ENCODE assay signal across 29 cellular contexts in genomic region chr6:30951907-30952469, GRCh38. TPM values are rescaled to one million over a fixed set of nuclear protein-coding genes. Genes with fewer than 3 reads are reported as not detected.
A peak's percentile ranks its signal among the peaks of the same experiment; 100 is the strongest.
DNase-seq lines count a peak whose midpoint lies in the region; ATAC-seq and TF ChIP-seq lines count a peak whose summit lies in the region.
"Had no signal": no experiment of that assay in that cellular context is flagged by ENCODE, and none has a peak within 500 bp of the region (broad histone marks: within the 10 kb centered on the region; RNA-seq: fewer than 3 reads in every experiment).

No MANE protein-coding gene starts in this region.

- peaks cover 9% of the 10 kb centered on the region for H3K4me1 ChIP-seq in HAP-1
- H3K4me1 ChIP-seq: BE2C had no signal

- no peak for TF ChIP-seq CTCF in GM13977 (IDR thresholded peaks at IDR 0.05; ENCODE audit: extremely low read depth, insufficient read depth, missing control alignments)

- no peaks in the 10 kb centered on the region for H3K9me3 ChIP-seq in HAP-1
- H3K9me3 ChIP-seq: BE2C had no signal

- peak overlapping the region; percentile 45 for H3K27ac Mint-ChIP-seq in activated CD4-positive, alpha-beta T cell treated with anti-CD3 and anti-CD28 coated beads, Interleukin-2, amount 10 ng/mL, durations not matched to agents 24 days and 14 days
- peak overlapping the region; percentile 44 for H3K27ac Mint-ChIP-seq in activated naive CD8-positive, alpha-beta T cell treated with anti-CD3 and anti-CD28 coated beads for 36 hours
- peak overlapping the region; percentile 82 for H3K27ac Mint-ChIP-seq in stimulated activated naive B cell treated with anti-CD40 and anti-IgM and Interleukin-4, amounts not matched to agents 10 μg/mL and 1 μg/mL and 100 μg/mL, for 72 hours

- no peaks in the 10 kb centered on the region for H3K36me3 Mint-ChIP-seq in activated CD4-positive, alpha-beta T cell treated with anti-CD3 and anti-CD28 coated beads, Interleukin-2, amount 10 ng/mL, durations not matched to agents 24 days and 14 days (ENCODE audit: low read depth)
- peaks cover 14% of the 10 kb centered on the region for H3K36me3 Mint-ChIP-seq in activated naive CD8-positive, alpha-beta T cell treated with anti-CD3 and anti-CD28 coated beads for 36 hours
- peaks cover 15 to 33% of the 10 kb centered on the region in 2 donors for H3K36me3 Mint-ChIP-seq in stimulated activated naive B cell treated with anti-CD40 and anti-IgM and Interleukin-4, amounts not matched to agents 10 μg/mL and 1 μg/mL and 100 μg/mL, for 72 hours
- H3K36me3 Mint-ChIP-seq: CD14-positive monocyte had no signal

- H3K27me3 ChIP-seq in HAP-1 (ENCODE audit: low read depth): no peaks in the 10 kb centered on the region; the same call in 1 of the 2 replicates

- no peak for DNase-seq in activated CD4-positive, alpha-beta T cell treated with anti-CD3 and anti-CD28 coated beads, Interleukin-2, amount 10 ng/mL, durations not matched to agents 24 days and 14 days
- DNase-seq in activated CD4-positive, alpha-beta T cell treated with anti-CD3 and anti-CD28 coated beads for 1 hour: no peak
- DNase-seq in GM13977 (ENCODE audit: low spot score): peak; percentile 41
- no peak for DNase-seq in activated naive CD8-positive, alpha-beta T cell treated with anti-CD3 and anti-CD28 coated beads for 36 hours
- peak; percentile 10 for DNase-seq in stimulated activated naive B cell treated with anti-CD40 and anti-IgM and Interleukin-4, amounts not matched to agents 10 μg/mL and 1 μg/mL and 100 μg/mL, for 72 hours
- DNase-seq in central memory CD4-positive, alpha-beta T cell: no peak
- no peak for DNase-seq in HAP-1 (ENCODE audit: low spot score in 2 of 2)
- DNase-seq: 8988T; ACHN; BE2C; CD8-positive, alpha-beta memory T cell; DMS 273 treated with DMSO at 0.1 percent for 48 hours; DMS79; EL; GDM1; NCI-H1048; NCI-H1417; NCI-H1694; NCI-H2029 treated with DMSO at 0.1 percent for 48 hours; NCI-H446 treated with DMSO at 0.1 percent for 48 hours; NCI-H526 treated with DMSO at 0.1 percent for 48 hours; SHP77 had no signal

- peaks cover 27% of the 10 kb centered on the region for H3K9me3 Mint-ChIP-seq in activated CD4-positive, alpha-beta T cell treated with anti-CD3 and anti-CD28 coated beads, Interleukin-2, amount 10 ng/mL, durations not matched to agents 24 days and 14 days
- peaks cover 3% of the 10 kb centered on the region for H3K9me3 Mint-ChIP-seq in activated naive CD8-positive, alpha-beta T cell treated with anti-CD3 and anti-CD28 coated beads for 36 hours
- peaks cover 20 to 21% of the 10 kb centered on the region in 2 donors for H3K9me3 Mint-ChIP-seq in stimulated activated naive B cell treated with anti-CD40 and anti-IgM and Interleukin-4, amounts not matched to agents 10 μg/mL and 1 μg/mL and 100 μg/mL, for 72 hours
- H3K9me3 Mint-ChIP-seq: CD8-positive, alpha-beta memory T cell had no signal

- no peak overlapping the region for H3K4me3 Mint-ChIP-seq in activated CD4-positive, alpha-beta T cell treated with anti-CD3 and anti-CD28 coated beads, Interleukin-2, amount 10 ng/mL, durations not matched to agents 24 days and 14 days
- H3K4me3 Mint-ChIP-seq in activated naive CD8-positive, alpha-beta T cell treated with anti-CD3 and anti-CD28 coated beads for 36 hours: no peak overlapping the region
- H3K4me3 Mint-ChIP-seq in stimulated activated naive B cell treated with anti-CD40 and anti-IgM and Interleukin-4, amounts not matched to agents 10 μg/mL and 1 μg/mL and 100 μg/mL, for 72 hours: peak overlapping the region in 1 of 2 donors; percentile 55
- H3K4me3 Mint-ChIP-seq: CD14-positive monocyte had no signal

- peaks cover 87% of the 10 kb centered on the region for H3K27me3 Mint-ChIP-seq in activated CD4-positive, alpha-beta T cell treated with anti-CD3 and anti-CD28 coated beads, Interleukin-2, amount 10 ng/mL, durations not matched to agents 24 days and 14 days
- H3K27me3 Mint-ChIP-seq in activated naive CD8-positive, alpha-beta T cell treated with anti-CD3 and anti-CD28 coated beads for 36 hours: peaks cover 31% of the 10 kb centered on the region
- H3K27me3 Mint-ChIP-seq in stimulated activated naive B cell treated with anti-CD40 and anti-IgM and Interleukin-4, amounts not matched to agents 10 μg/mL and 1 μg/mL and 100 μg/mL, for 72 hours: peaks cover 59 to 61% of the 10 kb centered on the region in 2 donors

- peaks cover 12% of the 10 kb centered on the region for H3K4me1 Mint-ChIP-seq in activated CD4-positive, alpha-beta T cell treated with anti-CD3 and anti-CD28 coated beads, Interleukin-2, amount 10 ng/mL, durations not matched to agents 24 days and 14 days
- H3K4me1 Mint-ChIP-seq in activated naive CD8-positive, alpha-beta T cell treated with anti-CD3 and anti-CD28 coated beads for 36 hours: peaks cover 18% of the 10 kb centered on the region
- H3K4me1 Mint-ChIP-seq in stimulated activated naive B cell treated with anti-CD40 and anti-IgM and Interleukin-4, amounts not matched to agents 10 μg/mL and 1 μg/mL and 100 μg/mL, for 72 hours: peaks cover 22 to 31% of the 10 kb centered on the region in 2 donors

- peak in 1 of 2 donors; percentile 35 for ATAC-seq in stimulated activated naive B cell treated with anti-CD40 and anti-IgM and Interleukin-4, amounts not matched to agents 10 μg/mL and 1 μg/mL and 100 μg/mL, for 72 hours (replicated peaks)
- no peak for ATAC-seq in GM18505 (IDR thresholded peaks at IDR 0.05; ENCODE audit: unreplicated experiment)
- ATAC-seq: Panc1 had no signal

- in situ Hi-C loops in GM13977 (cut with MboI; ENCODE audit: low pct_unique_long_range_greater_than_20kb, low sequenced_read_pairs, unreplicated experiment): no loop called here
- in situ Hi-C loops in HAP-1 (cut with MboI; ENCODE audit: low sequenced_read_pairs): no loop called here

- TF ChIP-seq POLR2A in GM18505 (IDR thresholded peaks at IDR 0.05; ENCODE audit: borderline replicate concordance, extremely low read depth, insufficient read depth, insufficient read length): no peak

- no peak overlapping the region for H3K4me3 ChIP-seq in HAP-1

- H3K36me3 ChIP-seq in HAP-1 (replicated peaks): no peaks in the 10 kb centered on the region
- H3K36me3 ChIP-seq: BE2C had no signal

- intact Hi-C loops in activated CD4-positive, alpha-beta T cell treated with anti-CD3 and anti-CD28 coated beads, Interleukin-2, amount 10 ng/mL, durations not matched to agents 24 days and 14 days (cut with micrococcal nuclease): no loop called here

RNA-seq across cellular contexts. Expression of gene MUCL3, which starts 11.2 kb away (rescaled TPM):
- total RNA-seq in activated CD4-positive, alpha-beta T cell treated with anti-CD3 and anti-CD28 coated beads, Interleukin-2, amount 10 ng/mL, durations not matched to agents 24 days and 14 days: not detected in 2 replicates
- not detected for total RNA-seq in activated naive CD8-positive, alpha-beta T cell treated with anti-CD3 and anti-CD28 coated beads for 36 hours
- total RNA-seq: CD8-positive, alpha-beta memory T cell; H4; OCI-LY7; SK-MEL-5 had no signal

RNA-seq across cellular contexts. Expression of gene SFTA2, which starts 20.0 kb away (rescaled TPM):
- not detected in 2 replicates for total RNA-seq in activated CD4-positive, alpha-beta T cell treated with anti-CD3 and anti-CD28 coated beads, Interleukin-2, amount 10 ng/mL, durations not matched to agents 24 days and 14 days
- not detected for total RNA-seq in activated naive CD8-positive, alpha-beta T cell treated with anti-CD3 and anti-CD28 coated beads for 36 hours
- total RNA-seq: CD8-positive, alpha-beta memory T cell; H4; OCI-LY7; SK-MEL-5 had no signal

RNA-seq across cellular contexts. Expression of gene MUC21, which starts 31.5 kb away (rescaled TPM):
- total RNA-seq in activated CD4-positive, alpha-beta T cell treated with anti-CD3 and anti-CD28 coated beads, Interleukin-2, amount 10 ng/mL, durations not matched to agents 24 days and 14 days: not detected in 2 replicates
- total RNA-seq in activated naive CD8-positive, alpha-beta T cell treated with anti-CD3 and anti-CD28 coated beads for 36 hours: not detected
- total RNA-seq: CD8-positive, alpha-beta memory T cell; H4; HT-29; OCI-LY7; SK-MEL-5 had no signal

RNA-seq across cellular contexts. Expression of gene VARS2, which starts 38.0 kb away (rescaled TPM):
- 74.8 and 84.2 TPM in 2 replicates for total RNA-seq in activated CD4-positive, alpha-beta T cell treated with anti-CD3 and anti-CD28 coated beads, Interleukin-2, amount 10 ng/mL, durations not matched to agents 24 days and 14 days
- 10 to 100 TPM; 79.5 to 80.9 TPM for total RNA-seq in activated naive CD8-positive, alpha-beta T cell treated with anti-CD3 and anti-CD28 coated beads for 36 hours

RNA-seq across cellular contexts. Expression of gene GTF2H4, which starts 44.0 kb away (rescaled TPM):
- 58.7 and 60.3 TPM in 2 replicates for total RNA-seq in activated CD4-positive, alpha-beta T cell treated with anti-CD3 and anti-CD28 coated beads, Interleukin-2, amount 10 ng/mL, durations not matched to agents 24 days and 14 days
- 10 to 100 TPM; 44.5 to 46.4 TPM for total RNA-seq in activated naive CD8-positive, alpha-beta T cell treated with anti-CD3 and anti-CD28 coated beads for 36 hours

Comparison
In these comparisons a context has a peak if more than half of its experiments do, and no peak if none do; other contexts are left out.
1. DNase-seq: peak in GM13977 (single experiment) and stimulated activated naive B cell treated with anti-CD40 and anti-IgM and Interleukin-4, amounts not matched to agents 10 μg/mL and 1 μg/mL and 100 μg/mL, for 72 hours (single experiment); none in activated CD4-positive, alpha-beta T cell treated with anti-CD3 and anti-CD28 coated beads, Interleukin-2, amount 10 ng/mL, durations not matched to agents 24 days and 14 days (single experiment), activated CD4-positive, alpha-beta T cell treated with anti-CD3 and anti-CD28 coated beads for 1 hour (single experiment), activated naive CD8-positive, alpha-beta T cell treated with anti-CD3 and anti-CD28 coated beads for 36 hours (single experiment), central memory CD4-positive, alpha-beta T cell (single experiment) and HAP-1 (0 of 2).
2. Peak in every context shown above with its lines, with median percentiles within 50 percentile points of each other: H3K27ac Mint-ChIP-seq.